Comparison of ENCODE assay signal across 1 cellular context in genomic region chr12:54956818-54957641, GRCh38.
TF ChIP-seq lines count a peak whose summit lies in the region.

No MANE protein-coding gene starts in this region.

TF ChIP-seq in WTC11, 78 proteins besides CTCF, POLR2A, EP300 and RAD21 (continued from another document):
- TF ChIP-seq ZNF138 (CRISPR knock-in tag; conservative IDR thresholded peaks at IDR 0.05) = no peak
- no peak for TF ChIP-seq FOXP4 (CRISPR knock-in tag; IDR thresholded peaks at IDR 0.05)
- no peak for TF ChIP-seq ATF6 (CRISPR knock-in tag; IDR thresholded peaks at IDR 0.05)
- TF ChIP-seq, protein P1, sequence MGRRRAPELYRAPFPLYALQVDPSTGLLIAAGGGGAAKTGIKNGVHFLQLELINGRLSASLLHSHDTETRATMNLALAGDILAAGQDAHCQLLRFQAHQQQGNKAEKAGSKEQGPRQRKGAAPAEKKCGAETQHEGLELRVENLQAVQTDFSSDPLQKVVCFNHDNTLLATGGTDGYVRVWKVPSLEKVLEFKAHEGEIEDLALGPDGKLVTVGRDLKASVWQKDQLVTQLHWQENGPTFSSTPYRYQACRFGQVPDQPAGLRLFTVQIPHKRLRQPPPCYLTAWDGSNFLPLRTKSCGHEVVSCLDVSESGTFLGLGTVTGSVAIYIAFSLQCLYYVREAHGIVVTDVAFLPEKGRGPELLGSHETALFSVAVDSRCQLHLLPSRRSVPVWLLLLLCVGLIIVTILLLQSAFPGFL (CRISPR knock-in tag; IDR thresholded peaks at IDR 0.05; ENCODE audit: borderline replicate concordance) = no peak
- TF ChIP-seq ZNF317 (CRISPR knock-in tag; IDR thresholded peaks at IDR 0.05; ENCODE audit: borderline replicate concordance, low read depth) = no peak
